Comparison of ENCODE assay signal across 17 cellular contexts in the genomic region with DNA sequence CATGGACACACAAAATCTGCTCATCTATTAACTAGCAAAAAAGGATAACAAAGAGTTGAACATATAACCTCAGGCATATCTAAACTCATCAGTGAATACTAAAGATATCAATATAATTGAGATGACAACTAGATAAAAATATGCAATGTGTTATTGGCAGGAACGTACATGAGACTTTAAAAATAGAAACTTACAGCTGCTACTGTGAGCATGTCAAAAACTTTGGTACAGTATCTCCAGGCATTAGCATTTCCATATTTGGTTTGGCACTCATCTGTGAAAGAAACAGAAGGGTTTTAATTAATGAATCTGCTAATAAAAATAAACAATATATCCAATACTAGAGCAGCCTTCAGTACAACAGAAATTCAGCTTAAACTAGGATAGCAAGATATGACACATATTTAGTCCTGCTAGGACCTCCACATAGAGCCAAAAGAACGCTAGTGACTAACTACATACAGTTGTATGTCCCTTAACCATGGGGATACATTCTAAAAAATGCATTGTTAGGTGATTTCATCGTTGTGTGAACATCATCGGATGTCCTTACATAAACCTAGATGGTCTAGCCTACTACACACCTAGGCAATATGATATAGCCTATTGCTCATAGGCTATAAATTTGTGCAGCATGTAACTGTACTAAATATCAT. TPM values are rescaled to one million over a fixed set of nuclear protein-coding genes. Genes with fewer than 3 reads are reported as not detected.
DNase-seq lines count a peak whose midpoint lies in the region; ATAC-seq, FAIRE-seq and TF ChIP-seq lines count a peak whose summit lies in the region.
"Had no signal": no experiment of that assay in that cellular context is flagged by ENCODE, and none has a peak within 500 bp of the region (broad histone marks: within the 10 kb centered on the region; RNA-seq: fewer than 3 reads in every experiment).

No MANE protein-coding gene starts in this region.

- no peaks in the 10 kb centered on the region for H3K27me3 Mint-ChIP-seq in endothelial cell (ENCODE audit: unreplicated experiment)
- H3K27me3 Mint-ChIP-seq: CD8-positive, alpha-beta memory T cell had no signal

- peak; percentile 69 for ATAC-seq in Right ventricle myocardium superior (ENCODE audit: poor library complexity)
- ATAC-seq in gastrocnemius medialis = peak in 1 of 2 donors; percentile 43
- ATAC-seq: HCT116 had no signal

- peaks cover 12 to 14% of the 10 kb centered on the region in 2 donors for H3K4me1 ChIP-seq in gastrocnemius medialis
- H3K4me1 ChIP-seq: BLaER1, Caco-2 had no signal

- H3K9me3 Mint-ChIP-seq in endothelial cell (ENCODE audit: unreplicated experiment) = no peaks in the 10 kb centered on the region
- H3K9me3 Mint-ChIP-seq: CD8-positive, alpha-beta memory T cell had no signal

- peak overlapping the region; percentile 13 to 26 (median 18) for H3K27ac ChIP-seq in gastrocnemius medialis
- H3K27ac ChIP-seq: 22Rv1, BLaER1 had no signal

- H3K4me3 Mint-ChIP-seq in endothelial cell (ENCODE audit: unreplicated experiment) = peak overlapping the region; percentile 8
- H3K4me3 Mint-ChIP-seq: CD8-positive, alpha-beta memory T cell had no signal

- no peak for TF ChIP-seq POLR2A in GM12891 (IDR thresholded peaks at IDR 0.05; ENCODE audit: low read depth, low read length)
- no peak for TF ChIP-seq POLR2A in gastrocnemius medialis (IDR thresholded peaks at IDR 0.05)

- DNase-seq in Right ventricle myocardium superior = no peak
- DNase-seq in cardiac septum (ENCODE audit: low spot score) = no peak
- DNase-seq in GM12891 (ENCODE audit: insufficient read length, low spot score) = no peak
- no peak for DNase-seq in endothelial cell (ENCODE audit: low spot score)
- no peak for DNase-seq in gastrocnemius medialis
- DNase-seq in NCI-H345 treated with DMSO at 0.1 percent for 48 hours (lab: John Stamatoyannopoulos, UW; ENCODE audit: unreplicated experiment) = no peak
- DNase-seq in activated CD4-positive, alpha-beta T cell treated with anti-CD3 and anti-CD28 coated beads, Interleukin-2, amount 50 U/mL, for 4 hours = no peak
- no peak for DNase-seq in middle frontal gyrus (ENCODE audit: extremely low spot score, low spot score)
- DNase-seq: Caco-2; CD8-positive, alpha-beta memory T cell; DND-41; GF-D8 had no signal

- no peaks in the 10 kb centered on the region for H3K9me3 ChIP-seq in gastrocnemius medialis
- H3K9me3 ChIP-seq: BLaER1, Caco-2 had no signal

- peaks cover 0 to 48% of the 10 kb centered on the region in 2 donors for H3K36me3 ChIP-seq in gastrocnemius medialis

- H3K36me3 Mint-ChIP-seq in endothelial cell (ENCODE audit: low read depth, unreplicated experiment) = peaks cover 33% of the 10 kb centered on the region

- FAIRE-seq in GM12891 (lab: Jason Lieb, UNC) = peak; percentile 13
- FAIRE-seq: GM18507, H54 had no signal

- intact Hi-C loops in Right ventricle myocardium superior (cut with DNase I) (no loop called here), cardiac septum (cut with DNase I) (no loop called here), gastrocnemius medialis (cut with DNase I; ENCODE audit: low total_unique reads) (no loop called here)

- TF ChIP-seq CTCF in endothelial cell (IDR thresholded peaks at IDR 0.05; ENCODE audit: unreplicated experiment) (no peak), gastrocnemius medialis (IDR thresholded peaks at IDR 0.05 in 4 of 5, conservative IDR thresholded peaks at IDR 0.05 in 1 of 5) (no peak)

- in situ Hi-C loops in gastrocnemius medialis (cut with MboI; ENCODE audit: low sequenced_read_pairs in 4 of 4) = no loop called here

- H3K4me1 Mint-ChIP-seq in endothelial cell (ENCODE audit: unreplicated experiment) = peaks cover 5% of the 10 kb centered on the region

- H3K4me3 ChIP-seq in gastrocnemius medialis = no peak overlapping the region
- H3K4me3 ChIP-seq: BLaER1 had no signal

- no peaks in the 10 kb centered on the region for H3K27me3 ChIP-seq in gastrocnemius medialis
- H3K27me3 ChIP-seq: BLaER1 had no signal

- no peak overlapping the region for H3K27ac Mint-ChIP-seq in endothelial cell (ENCODE audit: unreplicated experiment)

TF ChIP-seq in GM12891, 5 proteins besides CTCF, POLR2A, EP300 and RAD21:
- TF ChIP-seq PAX5 (IDR thresholded peaks at IDR 0.05; ENCODE audit: insufficient read depth, low read length, severe bottlenecking) (no peak), POLR2AphosphoS5 (IDR thresholded peaks at IDR 0.05; ENCODE audit: low read depth, low read length) (no peak), POU2F2 (IDR thresholded peaks at IDR 0.05; ENCODE audit: low read depth, low read length) (no peak), TAF1 (IDR thresholded peaks at IDR 0.05; ENCODE audit: low read depth, low read length) (no peak), SPI1 (IDR thresholded peaks at IDR 0.05; ENCODE audit: low read depth, low read length) (no peak)
TF ChIP-seq in GM12891: peak in this region for 0.

RNA-seq across cellular contexts. Expression of a gene that starts 10.5 kb away (rescaled TPM):
- total RNA-seq in Right ventricle myocardium superior (3.3 TPM), cardiac septum (4.8 TPM), endothelial cell (ENCODE audit: unreplicated experiment) (12.3 TPM), gastrocnemius medialis (1 to 10 TPM; 1.1 to 4.7 (median 3.4) TPM)
- 1.8 TPM for polyA plus RNA-seq in GM12891 (2012; ENCODE audit: low read depth, missing spikeins)

RNA-seq across cellular contexts. Expression of a gene that starts 35.8 kb away (rescaled TPM):
- total RNA-seq in Right ventricle myocardium superior (34.2 TPM), cardiac septum (32.5 TPM), endothelial cell (ENCODE audit: unreplicated experiment) (46.0 TPM), gastrocnemius medialis (10 to 100 TPM; 49.4 to 80.6 (median 73.6) TPM)
- polyA plus RNA-seq in GM12891 (2012; ENCODE audit: low read depth, missing spikeins) = 16.1 TPM

RNA-seq across cellular contexts. Expression of a gene that starts 46.5 kb away (rescaled TPM):
- total RNA-seq in Right ventricle myocardium superior (7.0 TPM), cardiac septum (9.4 TPM), endothelial cell (ENCODE audit: unreplicated experiment) (8.5 TPM), gastrocnemius medialis (10 to 100 TPM in 3 of 4 donors, 1 to 10 TPM in 1; 8.7 to 15.0 (median 13.4) TPM)
- 29.1 TPM for polyA plus RNA-seq in GM12891 (2012; ENCODE audit: low read depth, missing spikeins)
